Comparison of ENCODE assay signal across 8 cellular contexts in genomic region chr13:43879323-43880181, GRCh38. TPM values are rescaled to one million over a fixed set of nuclear protein-coding genes. Genes with fewer than 3 reads are reported as not detected.
DNase-seq lines count a peak whose midpoint lies in the region; ATAC-seq and TF ChIP-seq lines count a peak whose summit lies in the region.

Gene CCDC122, minus strand, starts transcription at chr13:43879740. Its CDS starts 10,364 bp downstream, at chr13:43869376.
Gene LACC1, plus strand, starts transcription at chr13:43879904. Its CDS starts 1,082 bp downstream, at chr13:43880986.

- peak within 1 kb of the TSS; percentile 76 for H3K27ac ChIP-seq in cingulate gyrus (ENCODE audit: low read depth, low read length)

- H3K4me1 Mint-ChIP-seq in HFFc6 (ENCODE audit: low read depth), result peaks cover 28% of the 10 kb centered on the region

- ATAC-seq in left colon, result peak; percentile 86

- no peaks in the 10 kb centered on the region for H3K9me3 Mint-ChIP-seq in HFFc6

- no peaks in the 10 kb centered on the region for H3K27me3 Mint-ChIP-seq in HFFc6 (ENCODE audit: insufficient read depth)

- H3K27ac Mint-ChIP-seq in HFFc6, result peak within 1 kb of the TSS; percentile 99

- intact Hi-C loops in left colon (cut with DNase I, micrococcal nuclease), result no loop called here

- H3K36me3 Mint-ChIP-seq in HFFc6 (ENCODE audit: low read depth), result peaks cover 4% of the 10 kb centered on the region; the same call in 1 of the 2 replicates

- DNase-seq in NCI-H2107 (lab: John Stamatoyannopoulos, UW) (peak; percentile 25), NCI-H2107 treated with DMSO at 0.1 percent for 48 hours (lab: John Stamatoyannopoulos, UW; ENCODE audit: unreplicated experiment) (no peak), HFFc6 (peak; percentile 75), NCI-H146 (lab: John Stamatoyannopoulos, UW) (peak; percentile 80), left colon (peak; percentile 81 to 90)
- peak; percentile 72 to 77 for DNase-seq in activated CD4-positive, alpha-beta T cell treated with anti-CD3 and anti-CD28 coated beads for 4 hours
- peak; percentile 79 to 80 for DNase-seq in stimulated activated CD4-positive, alpha-beta T cell treated with anti-CD3 and anti-CD28 coated beads, Interleukin-2, amount 100 ng/mL, for 24 hours

- peak within 1 kb of the TSS; percentile 93 for H3K4me3 Mint-ChIP-seq in HFFc6

- TF ChIP-seq CTCF in HFFc6 (IDR thresholded peaks at IDR 0.05), result peak; percentile 14; the same call in 1 of the 2 replicates

RNA-seq across cellular contexts. Expression of gene CCDC122, which starts in this region (rescaled TPM):
- total RNA-seq in HFFc6 (2021; fragmentation: NEBNext Ultra II Directional; extraction: Animal tissue kit (Norgen Biotek cat#: 25700)), result 1 to 10 TPM; 3.9 to 6.3 (median 5.2) TPM
- 1 to 10 TPM; 5.4 to 9.1 TPM for total RNA-seq in left colon

RNA-seq across cellular contexts. Expression of gene LACC1, which starts in this region (rescaled TPM):
- total RNA-seq in HFFc6 (2021; fragmentation: NEBNext Ultra II Directional; extraction: Animal tissue kit (Norgen Biotek cat#: 25700)), result 1 to 10 TPM; 3.2 to 5.2 (median 3.5) TPM
- 10 to 100 TPM; 10.8 to 11.9 TPM for total RNA-seq in left colon
